In the genomic region with DNA sequence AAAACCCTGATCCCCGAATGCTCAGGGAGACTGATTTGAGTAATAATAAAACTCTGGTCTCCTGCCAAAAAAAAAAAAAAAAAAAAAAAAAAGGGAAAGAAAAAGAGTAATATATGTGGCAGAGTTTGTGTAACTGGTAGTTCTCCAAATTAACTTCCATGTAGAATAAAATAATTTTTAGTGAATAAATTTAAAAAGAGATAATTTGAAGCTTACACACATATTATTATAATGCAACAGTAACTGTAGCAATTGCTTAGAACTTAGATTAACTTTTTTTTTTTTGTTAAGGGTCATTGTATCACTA, we compare ENCODE assay signal across 14 cellular contexts. TPM values are rescaled to one million over a fixed set of nuclear protein-coding genes. Genes with fewer than 3 reads are reported as not detected.
DNase-seq lines count a peak whose midpoint lies in the region; ATAC-seq, FAIRE-seq and TF ChIP-seq lines count a peak whose summit lies in the region.
"Had no signal": no experiment of that assay in that cellular context is flagged by ENCODE, and none has a peak within 500 bp of the region (broad histone marks: within the 10 kb centered on the region; RNA-seq: fewer than 3 reads in every experiment).

No MANE protein-coding gene starts in this region.

- no peaks in the 10 kb centered on the region for H3K9me2 ChIP-seq in GM23248 (ENCODE audit: insufficient read depth)

- H3K27ac Mint-ChIP-seq in astrocyte (ENCODE audit: unreplicated experiment) = no peak overlapping the region
- H3K27ac Mint-ChIP-seq: progenitor cell of endocrine pancreas had no signal

- H3K9me3 ChIP-seq in BLaER1 treated with 17β-estradiol and CSF1 and Interleukin-3, amounts not matched to agents 10 nM and 100 nM (replicated peaks in 1 of 11) = peaks cover 0 to 8% (median 5%) of the 10 kb centered on the region in 11 experiments; a peak in 7 of 22 replicates
- H3K9me3 ChIP-seq in GM23248 (ENCODE audit: low read depth) (no peaks in the 10 kb centered on the region), astrocyte (ENCODE audit: insufficient read depth, low read depth, low read length) (no peaks in the 10 kb centered on the region), osteoblast (ENCODE audit: low read depth, low read length) (no peaks in the 10 kb centered on the region), testis (no peaks in the 10 kb centered on the region)

- WGBS in GM23248 (ENCODE audit: low coverage in 1 of 2, low lambda C conversion rate in 2 of 2, missing lambda C conversion rate in 2 of 2), 2 experiments = 0% methylated on average over 1 of the region's 1 CpG
- WGBS in testis, 2 donors = 33 to 67% methylated on average over 1 of the region's 1 CpG

- in situ Hi-C loops in GM23248 (cut with MboI) = no loop called here

- H3K36me3 Mint-ChIP-seq in astrocyte (ENCODE audit: low read depth, unreplicated experiment) = no peaks in the 10 kb centered on the region

- no peak for DNase-seq in GM23248
- no peak for DNase-seq in astrocyte (ENCODE audit: low read depth)
- no peak for DNase-seq in osteoblast (ENCODE audit: insufficient read length, low spot score, missing footprints)
- no peak for DNase-seq in testis
- DNase-seq: DMS53, hippocampal formation, NCI-H2107, NCI-H748 treated with DMSO at 0.1 percent for 48 hours had no signal

- H3K79me2 ChIP-seq in GM23248 (ENCODE audit: insufficient read depth) (no peaks in the 10 kb centered on the region), astrocyte (ENCODE audit: insufficient read depth, low read length) (no peaks in the 10 kb centered on the region), osteoblast (ENCODE audit: insufficient read depth, low read length) (no peaks in the 10 kb centered on the region)

- FAIRE-seq in astrocyte (lab: Jason Lieb, UNC) = no peak

- peaks cover 8% of the 10 kb centered on the region for H3K4me1 Mint-ChIP-seq in astrocyte (ENCODE audit: low read depth, unreplicated experiment)

- peaks cover 4% of the 10 kb centered on the region for H3K9me3 Mint-ChIP-seq in astrocyte (ENCODE audit: unreplicated experiment)

- H3K4me3 Mint-ChIP-seq in astrocyte (ENCODE audit: unreplicated experiment) = no peak overlapping the region

- H3K36me3 ChIP-seq in BLaER1 treated with 17β-estradiol and CSF1 and Interleukin-3, amounts not matched to agents 10 nM and 100 nM = no peaks in the 10 kb centered on the region
- no peaks in the 10 kb centered on the region for H3K36me3 ChIP-seq in GM23248 (ENCODE audit: low read depth)
- no peaks in the 10 kb centered on the region for H3K36me3 ChIP-seq in astrocyte (ENCODE audit: insufficient read depth, low read length)
- H3K36me3 ChIP-seq in osteoblast (ENCODE audit: insufficient read depth, low read length) = no peaks in the 10 kb centered on the region
- no peaks in the 10 kb centered on the region for H3K36me3 ChIP-seq in testis (ENCODE audit: low read depth, missing control alignments)

- H3K4me2 ChIP-seq in BLaER1 treated with 17β-estradiol and CSF1 and Interleukin-3, amounts not matched to agents 10 nM and 100 nM = peak overlapping the region in 8 of 11 experiments; percentile 38 to 88 (median 56); a peak in 14 of 22 replicates
- H3K4me2 ChIP-seq in GM23248 (ENCODE audit: unreplicated experiment) (peak overlapping the region; percentile 60), astrocyte (ENCODE audit: low read length) (peak overlapping the region; percentile 49), osteoblast (ENCODE audit: insufficient read depth, low read length) (no peak overlapping the region)

- peaks cover 7 to 46% (median 25%) of the 10 kb centered on the region in 10 experiments; a peak in 19 of 20 replicates for H3K4me1 ChIP-seq in BLaER1 treated with 17β-estradiol and CSF1 and Interleukin-3, amounts not matched to agents 10 nM and 100 nM
- H3K4me1 ChIP-seq in GM23248 (ENCODE audit: insufficient read depth) (peaks cover 43% of the 10 kb centered on the region), astrocyte (ENCODE audit: insufficient read depth, low read length) (peaks cover 23% of the 10 kb centered on the region), osteoblast (ENCODE audit: insufficient read depth, low read length) (peaks cover 34% of the 10 kb centered on the region), testis (peaks cover 4% of the 10 kb centered on the region)

- ATAC-seq in HG03159 (IDR thresholded peaks at IDR 0.05; ENCODE audit: unreplicated experiment) (no peak), HG03097 (IDR thresholded peaks at IDR 0.05; ENCODE audit: low FRiP score, unreplicated experiment) (no peak), GM18907 (IDR thresholded peaks at IDR 0.05; ENCODE audit: unreplicated experiment) (no peak)
- ATAC-seq: Panc1 had no signal

- H3K27ac ChIP-seq in BLaER1 treated with 17β-estradiol and CSF1 and Interleukin-3, amounts not matched to agents 10 nM and 100 nM = peak overlapping the region in 3 of 11 experiments; percentile 57 to 76 (median 66); a peak in 5 of 22 replicates
- H3K27ac ChIP-seq in GM23248 = peak overlapping the region; percentile 79
- H3K27ac ChIP-seq in astrocyte (ENCODE audit: low read depth, low read length) = no peak overlapping the region
- H3K27ac ChIP-seq in osteoblast (ENCODE audit: low read depth, low read length) = peak overlapping the region; percentile 64
- no peak overlapping the region for H3K27ac ChIP-seq in testis

- intact Hi-C loops in testis (cut with DNase I; ENCODE audit: low total_unique reads) = no loop called here

- no peaks in the 10 kb centered on the region for H3K27me3 ChIP-seq in BLaER1 treated with 17β-estradiol and CSF1 and Interleukin-3, amounts not matched to agents 10 nM and 100 nM
- H3K27me3 ChIP-seq in GM23248 (replicated peaks; ENCODE audit: insufficient read depth) (no peaks in the 10 kb centered on the region), astrocyte (ENCODE audit: insufficient read depth, low read length) (no peaks in the 10 kb centered on the region), osteoblast (ENCODE audit: insufficient read depth, low read length) (no peaks in the 10 kb centered on the region), testis (no peaks in the 10 kb centered on the region)

- TF ChIP-seq CTCF in astrocyte (IDR thresholded peaks at IDR 0.05; ENCODE audit: insufficient read depth, low read depth, low read length) (no peak), osteoblast (IDR thresholded peaks at IDR 0.05; ENCODE audit: extremely low read depth, low read depth, low read length) (no peak), testis (IDR thresholded peaks at IDR 0.05) (no peak)

- TF ChIP-seq POLR2A in testis (IDR thresholded peaks at IDR 0.05) = no peak

- H2AFZ ChIP-seq in GM23248 (no peak overlapping the region), astrocyte (ENCODE audit: low read depth, low read length) (no peak overlapping the region), osteoblast (ENCODE audit: low read length) (no peak overlapping the region)

- H4K20me1 ChIP-seq in BLaER1 treated with 17β-estradiol and CSF1 and Interleukin-3, amounts not matched to agents 10 nM and 100 nM = no peaks in the 10 kb centered on the region
- H4K20me1 ChIP-seq in GM23248 (ENCODE audit: insufficient read depth) = no peaks in the 10 kb centered on the region
- H4K20me1 ChIP-seq in astrocyte (ENCODE audit: insufficient read depth, low read length) = no peaks in the 10 kb centered on the region
- H4K20me1 ChIP-seq in osteoblast (ENCODE audit: insufficient read depth, low read length) = no peaks in the 10 kb centered on the region

- no peak overlapping the region for H3K4me3 ChIP-seq in BLaER1 treated with 17β-estradiol and CSF1 and Interleukin-3, amounts not matched to agents 10 nM and 100 nM
- H3K4me3 ChIP-seq in GM23248 = no peak overlapping the region
- H3K4me3 ChIP-seq in astrocyte (ENCODE audit: insufficient read depth, low read depth, low read length) = no peak overlapping the region
- no peak overlapping the region for H3K4me3 ChIP-seq in osteoblast (ENCODE audit: insufficient read depth, low read length)
- no peak overlapping the region for H3K4me3 ChIP-seq in testis

- no peaks in the 10 kb centered on the region for H3K27me3 Mint-ChIP-seq in astrocyte (ENCODE audit: low read depth, unreplicated experiment)
- H3K27me3 Mint-ChIP-seq: progenitor cell of endocrine pancreas had no signal

- H3F3A ChIP-seq in GM23248 (ENCODE audit: insufficient read depth) = peaks cover 43% of the 10 kb centered on the region

- H3K9ac ChIP-seq in BLaER1 treated with 17β-estradiol and CSF1 and Interleukin-3, amounts not matched to agents 10 nM and 100 nM = no peak overlapping the region; a peak in 1 of 22 replicates
- H3K9ac ChIP-seq in GM23248 (peak overlapping the region; percentile 23; the same call in 1 of the 2 replicates), astrocyte (ENCODE audit: low read length) (no peak overlapping the region)

RNA-seq across cellular contexts. Expression of gene MRPL17, which starts 11.0 kb away (rescaled TPM):
- total RNA-seq in GM23248 (2014; rRNA removed; shearing (Covaris generic)) = 53.5 and 104 TPM in 2 replicates
- polyA plus RNA-seq in GM23248 (2016; fragmentation: Nextera tagmentation; extraction: Ambion mirVana) = 107 and 114 TPM in 2 replicates
- total RNA-seq in astrocyte = 89.2 and 89.9 TPM in 2 replicates
- 29.5 and 29.7 TPM in 2 replicates for total RNA-seq in osteoblast
- 10 to 100 TPM; 21.0 to 22.7 TPM for total RNA-seq in testis
- 49.5 TPM for polyA plus RNA-seq in testis (ENCODE audit: insufficient read depth, low read depth, low replicate concordance)

RNA-seq across cellular contexts. Expression of gene DCHS1, which starts 38.6 kb away (rescaled TPM):
- total RNA-seq in GM23248 (2014; rRNA removed; shearing (Covaris generic)) = 5.8 and 6.4 TPM in 2 replicates
- 0.86 and 1.1 TPM in 2 replicates for polyA plus RNA-seq in GM23248 (2016; fragmentation: Nextera tagmentation; extraction: Ambion mirVana)
- total RNA-seq in astrocyte = 7.7 and 8.4 TPM in 2 replicates
- 0.59 and 1.1 TPM in 2 replicates for total RNA-seq in osteoblast
- 1 to 10 TPM; 7.1 to 8.8 TPM for total RNA-seq in testis
- polyA plus RNA-seq in testis (ENCODE audit: insufficient read depth, low read depth, low replicate concordance) = 14.2 TPM

Comparison
In these comparisons a context has a peak if more than half of its experiments do, and no peak if none do; other contexts are left out.
1. H3K27ac ChIP-seq: peak in GM23248 (single experiment) and osteoblast (single experiment); none in astrocyte (single experiment) and testis (0 of 2).